2 cellular contexts compared by ENCODE assay signal in genomic region chr11:67436459-67437081, GRCh38.
TF ChIP-seq lines count a peak whose summit lies in the region.

No MANE protein-coding gene starts in this region.

TF ChIP-seq in GM23338, 12 proteins besides CTCF, POLR2A, EP300 and RAD21:
- no peak for TF ChIP-seq REST (IDR thresholded peaks at IDR 0.05; ENCODE audit: unreplicated experiment)
- TF ChIP-seq ETS1 (IDR thresholded peaks at IDR 0.05) = no peak
- TF ChIP-seq ZNF331 (CRISPR knock-in tag; IDR thresholded peaks at IDR 0.05; ENCODE audit: low read depth) = peak; percentile 52
- no peak for TF ChIP-seq JUNB (IDR thresholded peaks at IDR 0.05; ENCODE audit: unreplicated experiment)
- no peak for TF ChIP-seq NANOG (IDR thresholded peaks at IDR 0.05; ENCODE audit: borderline replicate concordance)
- TF ChIP-seq CREB1 (CRISPR knock-in tag; IDR thresholded peaks at IDR 0.05; ENCODE audit: low read depth) = peak; percentile 64
- TF ChIP-seq ZNF114 (CRISPR knock-in tag; IDR thresholded peaks at IDR 0.05) = no peak
- 0 out of 2 replicates have a peak, but pooled peaks have one; percentile 25 for TF ChIP-seq ZNF462 (CRISPR knock-in tag; IDR thresholded peaks at IDR 0.05)
- no peak for TF ChIP-seq STAT1 (IDR thresholded peaks at IDR 0.05; ENCODE audit: unreplicated experiment)

TF ChIP-seq in H1, 55 proteins besides CTCF, POLR2A, EP300 and RAD21:
- TF ChIP-seq MAFK (IDR thresholded peaks at IDR 0.05; ENCODE audit: low read depth, low read length) = no peak
- peak; percentile 92 for TF ChIP-seq SRF (IDR thresholded peaks at IDR 0.05; ENCODE audit: low read depth, low read length)
- TF ChIP-seq TCF12 (IDR thresholded peaks at IDR 0.05; ENCODE audit: low read depth, low read length) = peak; percentile 89; the same call in 1 of the 2 replicates
- no peak for TF ChIP-seq SP2 (IDR thresholded peaks at IDR 0.05; ENCODE audit: low read length)
- 0 out of 4 replicates have a peak, but pooled peaks of 1 of the 2 experiments have one; percentile 56 for TF ChIP-seq HDAC2 (IDR thresholded peaks at IDR 0.05; ENCODE audit: borderline replicate concordance in 1 of 2, low read depth in 2 of 2, low read length in 2 of 2)
- no peak for TF ChIP-seq CREB1 (IDR thresholded peaks at IDR 0.05)
- no peak for TF ChIP-seq RNF2 (IDR thresholded peaks at IDR 0.05; ENCODE audit: borderline replicate concordance, low read depth, low read length, missing control alignments, poor library complexity, severe bottlenecking)
- 0 out of 2 replicates have a peak, but pooled peaks have one; percentile 16 for TF ChIP-seq YY1 (IDR thresholded peaks at IDR 0.05; ENCODE audit: low read depth, low read length)
- peak; percentile 24; the same call in 1 of the 2 replicates for TF ChIP-seq TBP (IDR thresholded peaks at IDR 0.05; ENCODE audit: low read depth, low read length)
- peak; percentile 40; the same call in 1 of the 2 replicates for TF ChIP-seq CHD2 (IDR thresholded peaks at IDR 0.05; ENCODE audit: low read length)
- TF ChIP-seq SAP30 (IDR thresholded peaks at IDR 0.05; ENCODE audit: insufficient read depth, insufficient replicate concordance, low read length) = no peak
- peak; percentile 42 for TF ChIP-seq ASH2L (IDR thresholded peaks at IDR 0.05; ENCODE audit: low read length)
- TF ChIP-seq TAF1 (IDR thresholded peaks at IDR 0.05; ENCODE audit: low read depth, low read length) = 0 out of 2 replicates have a peak, but pooled peaks have one; percentile 20
- TF ChIP-seq TAF7 (optimal IDR thresholded peaks at IDR 0.05; ENCODE audit: borderline replicate concordance, low read depth, low read length) = peak; percentile 57
- TF ChIP-seq MAX (IDR thresholded peaks at IDR 0.05) = peak; percentile 88
- peak; percentile 78; the same call in 1 of the 2 replicates for TF ChIP-seq KDM1A (IDR thresholded peaks at IDR 0.05; ENCODE audit: borderline replicate concordance, low read length)
- TF ChIP-seq POLR2AphosphoS5 (IDR thresholded peaks at IDR 0.05; ENCODE audit: low read depth, low read length) = peak; percentile 70; the same call in 1 of the 2 replicates
- peak in 1 of 2 experiments; percentile 63; a peak in 2 of 4 replicates for TF ChIP-seq SIN3A (conservative IDR thresholded peaks at IDR 0.05 in 1 of 2, IDR thresholded peaks at IDR 0.05 in 1 of 2; ENCODE audit: low read depth in 1 of 2, low read length in 2 of 2)
- TF ChIP-seq SP1 (IDR thresholded peaks at IDR 0.05; ENCODE audit: low read depth, low read length) = peak; percentile 83
- no peak for TF ChIP-seq KDM4A (IDR thresholded peaks at IDR 0.05; ENCODE audit: low read depth, low read length, severe bottlenecking)
